ENCODE assay signal across 16 cellular contexts in the genomic region with DNA sequence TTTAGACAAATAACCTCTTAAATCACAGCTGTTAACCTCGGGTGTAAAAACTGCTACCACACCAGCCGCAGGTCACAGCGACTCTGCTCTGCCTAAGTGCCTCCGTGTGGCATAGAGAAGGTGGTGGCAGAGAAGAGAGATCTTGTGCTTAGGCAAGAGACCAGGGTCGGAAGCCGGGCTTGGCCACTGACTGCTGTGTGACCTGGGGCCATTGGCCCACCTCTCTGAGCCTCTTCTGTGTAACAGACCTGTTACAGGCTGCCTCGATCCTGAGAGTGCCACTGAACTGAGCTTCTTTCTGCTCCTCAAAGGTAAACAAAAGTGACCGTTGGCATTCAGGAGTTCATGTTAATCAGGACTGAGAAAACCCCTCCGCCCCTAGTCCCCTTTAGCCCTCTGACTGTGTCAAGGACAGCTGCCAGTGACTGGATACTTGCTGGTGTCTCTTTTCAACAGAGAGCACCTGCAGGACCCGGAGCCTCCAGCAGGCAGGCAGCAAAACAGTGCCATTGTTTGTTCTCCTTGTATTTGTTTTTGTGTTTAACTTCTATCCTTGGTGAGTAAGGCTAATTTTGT. TPM values are rescaled to one million over a fixed set of nuclear protein-coding genes. Genes with fewer than 3 reads are reported as not detected.
A peak's percentile ranks its signal among the peaks of the same experiment; 100 is the strongest.
DNase-seq lines count a peak whose midpoint lies in the region; ATAC-seq and TF ChIP-seq lines count a peak whose summit lies in the region.
"Had no signal": no experiment of that assay in that cellular context is flagged by ENCODE, and none has a peak within 500 bp of the region (broad histone marks: within the 10 kb centered on the region; RNA-seq: fewer than 3 reads in every experiment).

No MANE protein-coding gene starts in this region.

- H3K4me1 Mint-ChIP-seq in chondrocyte (ENCODE audit: low read depth) (peaks cover 54% of the 10 kb centered on the region), natural killer cell (peaks cover 44 to 90% of the 10 kb centered on the region in 2 donors)

- peak in 3 of 12 donors; percentile 10 to 31 (median 13) for TF ChIP-seq CTCF in heart left ventricle (IDR thresholded peaks at IDR 0.05)
- TF ChIP-seq CTCF in chondrocyte (IDR thresholded peaks at IDR 0.05) = peak; percentile 15
- TF ChIP-seq CTCF in natural killer cell (IDR thresholded peaks at IDR 0.05) = no peak

- no peaks in the 10 kb centered on the region for H3K27me3 Mint-ChIP-seq in chondrocyte (ENCODE audit: low read depth)
- peaks cover 0 to 4% of the 10 kb centered on the region in 2 donors for H3K27me3 Mint-ChIP-seq in natural killer cell (ENCODE audit: low read depth in 2 of 2)
- H3K27me3 Mint-ChIP-seq: activated CD8-positive, alpha-beta T cell treated with anti-CD3 and anti-CD28 coated beads for 36 hours had no signal

- H3K4me1 ChIP-seq in heart left ventricle = peaks cover 33 to 99% (median 83%) of the 10 kb centered on the region in 12 donors

- ATAC-seq in heart left ventricle = no peak
- no peak for ATAC-seq in Right ventricle myocardium inferior
- ATAC-seq in natural killer cell = peak; percentile 48 to 79 (median 61)
- ATAC-seq in HG03520 (IDR thresholded peaks at IDR 0.05; ENCODE audit: unreplicated experiment) = no peak

- H3K27ac ChIP-seq in heart left ventricle = peak overlapping the region in 8 of 12 donors; percentile 2 to 94 (median 51)
- H3K27ac ChIP-seq: testis had no signal

- H3K36me3 ChIP-seq in heart left ventricle = peaks cover 0 to 7% (median 0%) of the 10 kb centered on the region in 9 donors

- H3K9me3 ChIP-seq in heart left ventricle = no peaks in the 10 kb centered on the region
- H3K9me3 ChIP-seq: testis had no signal

- 54 to 68% (median 58%) methylated on average over 9 to 10 of the region's 10 CpGs for WGBS in heart left ventricle, 4 donors

- H3K9me3 Mint-ChIP-seq in chondrocyte (ENCODE audit: low read depth) = no peaks in the 10 kb centered on the region
- H3K9me3 Mint-ChIP-seq in natural killer cell = no peaks in the 10 kb centered on the region
- H3K9me3 Mint-ChIP-seq: activated CD8-positive, alpha-beta T cell treated with anti-CD3 and anti-CD28 coated beads for 36 hours; dendritic cell treated with granulocyte-macrophage colony-stimulating factor and Interleukin-4, amounts not matched to agents 40 ng/mL and 50 ng/mL, for 4 days had no signal

- H3K4me3 Mint-ChIP-seq in chondrocyte (ENCODE audit: unreplicated experiment) = no peak overlapping the region
- H3K4me3 Mint-ChIP-seq in natural killer cell = peak overlapping the region; percentile 35
- H3K4me3 Mint-ChIP-seq: activated CD8-positive, alpha-beta T cell treated with anti-CD3 and anti-CD28 coated beads for 36 hours; dendritic cell treated with granulocyte-macrophage colony-stimulating factor and Interleukin-4, amounts not matched to agents 40 ng/mL and 50 ng/mL, for 4 days had no signal

- H3K27ac Mint-ChIP-seq in chondrocyte (ENCODE audit: unreplicated experiment) (no peak overlapping the region), natural killer cell (peak overlapping the region in 1 of 2 donors; percentile 26)
- H3K27ac Mint-ChIP-seq: activated CD8-positive, alpha-beta T cell treated with anti-CD3 and anti-CD28 coated beads for 36 hours; dendritic cell treated with granulocyte-macrophage colony-stimulating factor and Interleukin-4, amounts not matched to agents 40 ng/mL and 50 ng/mL, for 4 days had no signal

- DNase-seq in heart left ventricle (no peak), Right ventricle myocardium inferior (ENCODE audit: missing footprints) (no peak), chondrocyte (ENCODE audit: low spot score) (no peak), natural killer cell (no peak), NAMALWA (ENCODE audit: low spot score) (no peak), GF-D8 (lab: John Stamatoyannopoulos, UW) (no peak), D341Med (ENCODE audit: low spot score) (no peak)
- DNase-seq: activated CD8-positive, alpha-beta T cell treated with anti-CD3 and anti-CD28 coated beads for 36 hours; activated naive CD4-positive, alpha-beta T cell treated with anti-CD3 and anti-CD28 coated beads, Interleukin-2, amount 50 U/mL, for 16 hours; AML-193; NCI-H1436; OCI-M1 had no signal

- H3K4me3 ChIP-seq in heart left ventricle = no peak overlapping the region
- H3K4me3 ChIP-seq: lung, testis had no signal

- H3K36me3 Mint-ChIP-seq in chondrocyte (ENCODE audit: low read depth) = no peaks in the 10 kb centered on the region
- H3K36me3 Mint-ChIP-seq in natural killer cell = no peaks in the 10 kb centered on the region

- intact Hi-C loops in heart left ventricle (cut with DNase I) = loop anchor here in 1 of 10 donors (5.0 kb wide), 1 partner anchor 33 kb away; no protein-coding TSS in a partner anchor
- intact Hi-C loops in Right ventricle myocardium inferior (cut with DNase I) = no loop called here
- intact Hi-C loops in natural killer cell (cut with micrococcal nuclease) = no loop called here

- TF ChIP-seq POLR2A in heart left ventricle (IDR thresholded peaks at IDR 0.05) = no peak

- H3K27me3 ChIP-seq in heart left ventricle = no peaks in the 10 kb centered on the region
- H3K27me3 ChIP-seq: testis had no signal

RNA-seq across cellular contexts. Expression of gene ZMIZ1, which starts 36.5 kb away (rescaled TPM):
- total RNA-seq in heart left ventricle (10 to 100 TPM; 39.8 to 75.4 (median 50.5) TPM), Right ventricle myocardium inferior (48.8 TPM), chondrocyte (46.2 to 74.6 TPM (median 48.7 TPM) in 3 replicates), natural killer cell (10 to 100 TPM; 36.5 to 51.5 (median 37.9) TPM)
- polyA plus RNA-seq in heart left ventricle = 10 to 100 TPM; 19.7 to 45.7 TPM

Comparison
In these comparisons a context has a peak if more than half of its experiments do, and no peak if none do; other contexts are left out.
1. ATAC-seq: peak in natural killer cell (3 of 3); none in heart left ventricle (0 of 4), Right ventricle myocardium inferior (single experiment) and HG03520 (single experiment).